ENCODE assay signal across 30 cellular contexts in the genomic region with DNA sequence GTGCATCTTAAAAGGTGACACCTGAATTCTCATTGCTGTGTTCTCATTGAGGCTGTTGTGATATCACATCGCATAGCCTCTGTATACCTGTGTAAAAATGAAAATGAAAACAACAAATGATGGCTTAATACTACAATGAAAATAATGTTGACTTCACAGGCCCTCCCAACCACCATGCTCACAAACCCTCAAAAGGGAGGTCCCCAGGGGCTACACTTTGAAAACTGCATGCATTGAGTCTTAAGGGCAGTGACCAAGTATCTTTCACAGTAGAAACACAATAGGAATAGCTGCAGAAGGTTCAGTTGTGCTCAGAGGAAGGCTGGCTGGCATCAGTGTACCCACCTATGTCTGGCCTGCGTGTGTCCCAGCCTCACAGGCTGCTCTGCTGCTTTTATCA. TPM values are rescaled to one million over a fixed set of nuclear protein-coding genes. Genes with fewer than 3 reads are reported as not detected.
"Had no signal": no experiment of that assay in that cellular context is flagged by ENCODE, and none has a peak within 500 bp of the region (broad histone marks: within the 10 kb centered on the region; RNA-seq: fewer than 3 reads in every experiment).

No MANE protein-coding gene starts in this region.

- H3K27ac Mint-ChIP-seq: activated CD8-positive, alpha-beta memory T cell treated with anti-CD3 and anti-CD28 coated beads, Interleukin-2, amount 10 ng/mL, durations not matched to agents 7 days and 5 days had no signal

- H3K4me3 Mint-ChIP-seq: activated CD4-positive, alpha-beta T cell treated with anti-CD3 and anti-CD28 coated beads, Interleukin-2, amount 10 ng/mL, durations not matched to agents 24 days and 14 days; activated CD8-positive, alpha-beta memory T cell treated with anti-CD3 and anti-CD28 coated beads, Interleukin-2, amount 10 ng/mL, durations not matched to agents 7 days and 5 days had no signal

- H3K27ac ChIP-seq: brain microvascular endothelial cell, Peyer's patch, SJSA1 had no signal

- DNase-seq: activated CD4-positive, alpha-beta T cell treated with anti-CD3 and anti-CD28 coated beads, Interleukin-2, amount 10 ng/mL, durations not matched to agents 24 days and 14 days; activated CD4-positive, alpha-beta T cell treated with anti-CD3 and anti-CD28 coated beads, Interleukin-2, amount 50 U/mL, for 48 hours; activated CD8-positive, alpha-beta memory T cell treated with anti-CD3 and anti-CD28 coated beads for 24 hours; activated CD8-positive, alpha-beta memory T cell treated with anti-CD3 and anti-CD28 coated beads, Interleukin-2, amount 10 ng/mL, durations not matched to agents 7 days and 5 days; activated CD8-positive, alpha-beta memory T cell treated with anti-CD3 and anti-CD28 coated beads, Interleukin-2, amount 50 U/mL, for 48 hours; activated effector memory CD4-positive, alpha-beta T cell treated with Interleukin-2 at 50 U/mL for 16 hours; activated naive CD4-positive, alpha-beta T cell; activated T-cell treated with anti-CD3 and anti-CD28 coated beads, Interleukin-2, amount 50 U/mL, for 48 hours; amniotic stem cell; aorta; brain microvascular endothelial cell; central memory CD4-positive, alpha-beta T cell; Kasumi-1; MG63; NCI-H1048; NCI-H1105 treated with DMSO at 0.1 percent for 48 hours; NCI-H1436 treated with DMSO at 0.1 percent for 48 hours; NCI-H1694 treated with DMSO at 0.1 percent for 48 hours; NCI-H2029; NCI-H345; NCI-H524 treated with DMSO at 0.1 percent for 48 hours; PC-3; Peyer's patch; RPMI8226; SHP77 treated with DMSO at 0.1 percent for 48 hours; SK-N-SH; T1000 had no signal

- H3K4me2 ChIP-seq: SK-N-SH had no signal

- H3K4me1 ChIP-seq: Peyer's patch, SJSA1 had no signal

- H3K27me3 ChIP-seq: brain microvascular endothelial cell, MG63, Peyer's patch, SJSA1 had no signal

- H3K9me3 Mint-ChIP-seq: activated CD4-positive, alpha-beta T cell treated with anti-CD3 and anti-CD28 coated beads, Interleukin-2, amount 10 ng/mL, durations not matched to agents 24 days and 14 days; activated naive CD4-positive, alpha-beta T cell treated with anti-CD3 and anti-CD28 coated beads, Interleukin-2, amount 50 U/mL, for 72 hours had no signal

- ATAC-seq: activated CD8-positive, alpha-beta memory T cell treated with anti-CD3 and anti-CD28 coated beads, Interleukin-2, amount 10 ng/mL, durations not matched to agents 7 days and 5 days; activated naive CD4-positive, alpha-beta T cell treated with anti-CD3 and anti-CD28 coated beads, Interleukin-2, amount 50 U/mL, for 72 hours; PC-3 had no signal

- H3K27me3 Mint-ChIP-seq: activated CD4-positive, alpha-beta T cell treated with anti-CD3 and anti-CD28 coated beads, Interleukin-2, amount 10 ng/mL, durations not matched to agents 24 days and 14 days; activated CD8-positive, alpha-beta memory T cell treated with anti-CD3 and anti-CD28 coated beads, Interleukin-2, amount 10 ng/mL, durations not matched to agents 7 days and 5 days had no signal

- H3K9me3 ChIP-seq: MG63, Peyer's patch, SJSA1, SK-N-SH had no signal

- H3K4me3 ChIP-seq: MG63, Peyer's patch, SJSA1 had no signal

- H3K9me2 ChIP-seq: SK-N-SH had no signal

RNA-seq across cellular contexts. Expression of gene KCNK13, which starts 27.6 kb away (rescaled TPM):
- total RNA-seq: activated CD4-positive, alpha-beta T cell treated with anti-CD3 and anti-CD28 coated beads, Interleukin-2, amount 10 ng/mL, durations not matched to agents 24 days and 14 days; activated naive CD4-positive, alpha-beta T cell treated with anti-CD3 and anti-CD28 coated beads, Interleukin-2, amount 50 U/mL, for 72 hours; NCI-H460; Peyer's patch had no signal
